Comparison of ENCODE assay signal across 20 cellular contexts in genomic region chr19:3033595-3034193, GRCh38. TPM values are rescaled to one million over a fixed set of nuclear protein-coding genes. Genes with fewer than 3 reads are reported as not detected.
A peak's percentile ranks its signal among the peaks of the same experiment; 100 is the strongest.
DNase-seq lines count a peak whose midpoint lies in the region; ATAC-seq and TF ChIP-seq lines count a peak whose summit lies in the region.
"Had no signal": no experiment of that assay in that cellular context is flagged by ENCODE, and none has a peak within 500 bp of the region (broad histone marks: within the 10 kb centered on the region; RNA-seq: fewer than 3 reads in every experiment).

No MANE protein-coding gene starts in this region.

- H2BK15ac ChIP-seq in mesenchymal stem cell (ENCODE audit: low read depth, poor library complexity, severe bottlenecking): no peak overlapping the region

- H3K14ac ChIP-seq in mesenchymal stem cell (ENCODE audit: low read length in 2 of 2): peak overlapping the region in 1 of 2 experiments; percentile 15

- POLR2A ChIA-PET in WTC11 (lab: Charles Lee): interaction anchor here (0.8 to 1.3 kb wide), 2 partner anchors 9 to 11 kb away, joined by 3 to 9 read pairs; no protein-coding TSS in a partner anchor
- POLR2A ChIA-PET in GM10248 (lab: Yijun Ruan, JAX): no interaction called here

- no peak overlapping the region for H2AK5ac ChIP-seq in mesenchymal stem cell (ENCODE audit: low read length, severe bottlenecking)

- H3K27me3 ChIP-seq in mesenchymal stem cell (ENCODE audit: control insufficient read depth in 1 of 2, insufficient read depth in 1 of 2, low read length in 2 of 2): peaks cover 34 to 40% of the 10 kb centered on the region in 2 experiments
- H3K27me3 ChIP-seq: gastrocnemius medialis, upper lobe of right lung had no signal

- no peaks in the 10 kb centered on the region for H3K9me3 ChIP-seq in mesenchymal stem cell (ENCODE audit: control insufficient read depth, low read length)
- H3K9me3 ChIP-seq: gastrocnemius medialis, upper lobe of right lung had no signal

- no peak overlapping the region for H3K4me2 ChIP-seq in mesenchymal stem cell (ENCODE audit: low read length, poor library complexity, severe bottlenecking)

- no peaks in the 10 kb centered on the region for H3K36me3 Mint-ChIP-seq in activated CD4-positive, alpha-beta T cell treated with anti-CD3 and anti-CD28 coated beads, Interleukin-2, amount 10 ng/mL, durations not matched to agents 24 days and 14 days (ENCODE audit: low read depth)
- H3K36me3 Mint-ChIP-seq in WTC11 (no peaks in the 10 kb centered on the region), progenitor cell of endocrine pancreas (ENCODE audit: insufficient read depth) (no peaks in the 10 kb centered on the region), endothelial cell (ENCODE audit: low read depth, unreplicated experiment) (no peaks in the 10 kb centered on the region)

- DNase-seq in activated CD4-positive, alpha-beta T cell treated with anti-CD3 and anti-CD28 coated beads, Interleukin-2, amount 10 ng/mL, durations not matched to agents 24 days and 14 days: no peak
- DNase-seq in activated CD4-positive, alpha-beta T cell treated with anti-CD3 and anti-CD28 coated beads for 4 hours: no peak
- DNase-seq in WTC11 (ENCODE audit: low spot score) (no peak), mesenchymal stem cell (no peak), progenitor cell of endocrine pancreas (ENCODE audit: low spot score, unreplicated experiment) (no peak), DMS153 treated with DMSO at 0.1 percent for 48 hours (lab: John Stamatoyannopoulos, UW; ENCODE audit: unreplicated experiment) (no peak), GM10248 (ENCODE audit: extremely low spot score) (no peak), endothelial cell (ENCODE audit: low spot score) (no peak)
- DNase-seq: 8988T; activated CD8-positive, alpha-beta memory T cell treated with anti-CD3 and anti-CD28 coated beads, Interleukin-2, amount 50 U/mL, for 48 hours; activated gamma-delta T cell; cerebellar nuclear complex; gastrocnemius medialis; NCI-H2171 treated with DMSO at 0.1 percent for 48 hours; NCI-H748 treated with DMSO at 0.1 percent for 48 hours; SHP77 treated with DMSO at 0.1 percent for 48 hours; upper lobe of right lung had no signal

- peaks cover 43% of the 10 kb centered on the region for H3K27me3 Mint-ChIP-seq in activated CD4-positive, alpha-beta T cell treated with anti-CD3 and anti-CD28 coated beads, Interleukin-2, amount 10 ng/mL, durations not matched to agents 24 days and 14 days
- H3K27me3 Mint-ChIP-seq in WTC11 (ENCODE audit: low read depth) (peaks cover 67% of the 10 kb centered on the region), progenitor cell of endocrine pancreas (no peaks in the 10 kb centered on the region), endothelial cell (ENCODE audit: unreplicated experiment) (peaks cover 28% of the 10 kb centered on the region)

- no peak overlapping the region for H2BK5ac ChIP-seq in mesenchymal stem cell (ENCODE audit: low read depth, low read length, poor library complexity, severe bottlenecking)

- 69% methylated on average over 10 of the region's 10 CpGs for WGBS in mesenchymal stem cell

- no peaks in the 10 kb centered on the region for H3K9me3 Mint-ChIP-seq in activated CD4-positive, alpha-beta T cell treated with anti-CD3 and anti-CD28 coated beads, Interleukin-2, amount 10 ng/mL, durations not matched to agents 24 days and 14 days
- H3K9me3 Mint-ChIP-seq in WTC11 (no peaks in the 10 kb centered on the region), progenitor cell of endocrine pancreas (ENCODE audit: low read depth) (no peaks in the 10 kb centered on the region), endothelial cell (ENCODE audit: unreplicated experiment) (no peaks in the 10 kb centered on the region)
- H3K9me3 Mint-ChIP-seq: stimulated activated naive CD8-positive, alpha-beta T cell treated with anti-CD3 and anti-CD28 coated beads, Interleukin-15, Interleukin-2, amounts not matched to agents 100 ng/mL and 50 ng/mL, for 24 hours had no signal

- peak overlapping the region; percentile 64 for H2BK120ac ChIP-seq in mesenchymal stem cell (ENCODE audit: low read depth, low read length)

- intact Hi-C loops in activated CD4-positive, alpha-beta T cell treated with anti-CD3 and anti-CD28 coated beads, Interleukin-2, amount 10 ng/mL, durations not matched to agents 24 days and 14 days (cut with micrococcal nuclease): loop anchor here (2.0 kb wide), 1 partner anchor 83 kb away; no protein-coding TSS in a partner anchor

- peaks cover 18% of the 10 kb centered on the region for H3K4me1 Mint-ChIP-seq in activated CD4-positive, alpha-beta T cell treated with anti-CD3 and anti-CD28 coated beads, Interleukin-2, amount 10 ng/mL, durations not matched to agents 24 days and 14 days
- H3K4me1 Mint-ChIP-seq in WTC11 (peaks cover 21% of the 10 kb centered on the region), progenitor cell of endocrine pancreas (ENCODE audit: low read depth) (peaks cover 34% of the 10 kb centered on the region), endothelial cell (ENCODE audit: unreplicated experiment) (peaks cover 24% of the 10 kb centered on the region)

- H2AFZ ChIP-seq in mesenchymal stem cell (ENCODE audit: low read depth, low read length): no peak overlapping the region

- H3K4me3 ChIP-seq in mesenchymal stem cell (ENCODE audit: insufficient read depth in 1 of 2, low read depth in 1 of 2, low read length in 2 of 2): no peak overlapping the region
- H3K4me3 ChIP-seq: gastrocnemius medialis, upper lobe of right lung had no signal

- H3K9ac ChIP-seq in mesenchymal stem cell (ENCODE audit: low read length): no peak overlapping the region

- no peak overlapping the region for H3K27ac ChIP-seq in mesenchymal stem cell (ENCODE audit: low read length, poor library complexity, severe bottlenecking)
- H3K27ac ChIP-seq: gastrocnemius medialis, upper lobe of right lung had no signal

- peaks cover 24% of the 10 kb centered on the region for H3K4me1 ChIP-seq in mesenchymal stem cell (ENCODE audit: control insufficient read depth, insufficient read depth, low read depth, low read length)

- H3K4me3 Mint-ChIP-seq in activated CD4-positive, alpha-beta T cell treated with anti-CD3 and anti-CD28 coated beads, Interleukin-2, amount 10 ng/mL, durations not matched to agents 24 days and 14 days: peak overlapping the region; percentile 86
- no peak overlapping the region for H3K4me3 Mint-ChIP-seq in WTC11
- peak overlapping the region; percentile 83 for H3K4me3 Mint-ChIP-seq in progenitor cell of endocrine pancreas (ENCODE audit: low read depth)
- H3K4me3 Mint-ChIP-seq in endothelial cell (ENCODE audit: unreplicated experiment): no peak overlapping the region

- CTCF ChIA-PET in WTC11 (lab: Charles Lee) (interaction anchor here (3.3 kb wide), 1 partner anchor 93 kb away, joined by 21 read pairs; no protein-coding TSS in a partner anchor), GM10248 (lab: Yijun Ruan, JAX) (no interaction called here)

- no peak for ATAC-seq in WTC11
- ATAC-seq: esophagus mucosa, gastrocnemius medialis, K562, upper lobe of right lung had no signal

- H2BK12ac ChIP-seq in mesenchymal stem cell (ENCODE audit: low read length in 2 of 2): peak overlapping the region in 1 of 2 experiments; percentile 70

- H3K4ac ChIP-seq in mesenchymal stem cell (ENCODE audit: low read depth in 1 of 2, low read length in 2 of 2): no peak overlapping the region

- H3K36me3 ChIP-seq in mesenchymal stem cell (ENCODE audit: control insufficient read depth in 1 of 2, insufficient read depth in 2 of 2, low read depth in 1 of 2, low read length in 2 of 2): no peaks in the 10 kb centered on the region
- H3K36me3 ChIP-seq: gastrocnemius medialis, upper lobe of right lung had no signal

- TF ChIP-seq CTCF in WTC11 (IDR thresholded peaks at IDR 0.05) (no peak), progenitor cell of endocrine pancreas (IDR thresholded peaks at IDR 0.05; ENCODE audit: unreplicated experiment) (no peak), GM10248 (IDR thresholded peaks at IDR 0.05; ENCODE audit: control extremely low read depth, extremely low read depth, low read depth, missing control alignments) (no peak), endothelial cell (IDR thresholded peaks at IDR 0.05; ENCODE audit: unreplicated experiment) (no peak)

- no peaks in the 10 kb centered on the region for H3K79me1 ChIP-seq in mesenchymal stem cell (replicated peaks; ENCODE audit: low read length, poor library complexity, severe bottlenecking)

- H3K23ac ChIP-seq in mesenchymal stem cell (ENCODE audit: low read length in 2 of 2): no peak overlapping the region

- peak overlapping the region; percentile 23 for H3K27ac Mint-ChIP-seq in activated CD4-positive, alpha-beta T cell treated with anti-CD3 and anti-CD28 coated beads, Interleukin-2, amount 10 ng/mL, durations not matched to agents 24 days and 14 days
- H3K27ac Mint-ChIP-seq in WTC11: no peak overlapping the region
- H3K27ac Mint-ChIP-seq in progenitor cell of endocrine pancreas: peak overlapping the region; percentile 78
- no peak overlapping the region for H3K27ac Mint-ChIP-seq in endothelial cell (ENCODE audit: unreplicated experiment)
- H3K27ac Mint-ChIP-seq: stimulated activated naive CD8-positive, alpha-beta T cell treated with anti-CD3 and anti-CD28 coated beads, Interleukin-15, Interleukin-2, amounts not matched to agents 100 ng/mL and 50 ng/mL, for 24 hours had no signal

- H4K8ac ChIP-seq in mesenchymal stem cell (ENCODE audit: low read length): no peak overlapping the region

- no peak overlapping the region for H4K91ac ChIP-seq in mesenchymal stem cell (ENCODE audit: low read length)

- no peak overlapping the region for H3K18ac ChIP-seq in mesenchymal stem cell (ENCODE audit: low read depth in 1 of 2, low read length in 2 of 2)

RNA-seq across cellular contexts. Expression of gene TLE2, which starts 4.6 kb away (rescaled TPM):
- total RNA-seq in activated CD4-positive, alpha-beta T cell treated with anti-CD3 and anti-CD28 coated beads, Interleukin-2, amount 10 ng/mL, durations not matched to agents 24 days and 14 days: 1.4 and 2.3 TPM in 2 replicates
- total RNA-seq in WTC11 (2021): 13.1 to 20.0 TPM (median 15.8 TPM) in 3 replicates
- 9.5 TPM for polyA plus RNA-seq in mesenchymal stem cell (2013, experiment 1 of 2)
- polyA plus RNA-seq in mesenchymal stem cell (2013, experiment 2 of 2): 8.7 TPM
- total RNA-seq in progenitor cell of endocrine pancreas: 147 and 160 TPM in 2 replicates
- total RNA-seq in endothelial cell (ENCODE audit: unreplicated experiment): 5.7 TPM

RNA-seq across cellular contexts. Expression of gene TLE5, which starts 28.6 kb away (rescaled TPM):
- total RNA-seq in activated CD4-positive, alpha-beta T cell treated with anti-CD3 and anti-CD28 coated beads, Interleukin-2, amount 10 ng/mL, durations not matched to agents 24 days and 14 days: 380 and 392 TPM in 2 replicates
- total RNA-seq in WTC11 (2021) (233 to 249 TPM (median 246 TPM) in 3 replicates), progenitor cell of endocrine pancreas (469 and 507 TPM in 2 replicates), endothelial cell (ENCODE audit: unreplicated experiment) (343 TPM)
- 329 TPM for polyA plus RNA-seq in mesenchymal stem cell (2013, experiment 1 of 2)
- 321 TPM for polyA plus RNA-seq in mesenchymal stem cell (2013, experiment 2 of 2)

RNA-seq across cellular contexts. Expression of gene TLE6, which starts 56.3 kb away (rescaled TPM):
- 1.1 and 1.3 TPM in 2 replicates for total RNA-seq in activated CD4-positive, alpha-beta T cell treated with anti-CD3 and anti-CD28 coated beads, Interleukin-2, amount 10 ng/mL, durations not matched to agents 24 days and 14 days
- total RNA-seq in WTC11 (2021) (2.5 to 3.3 TPM (median 3.1 TPM) in 3 replicates), progenitor cell of endocrine pancreas (18.4 and 21.0 TPM in 2 replicates), endothelial cell (ENCODE audit: unreplicated experiment) (0.59 TPM)
- polyA plus RNA-seq in mesenchymal stem cell (2013, experiment 1 of 2): 2.3 TPM
- polyA plus RNA-seq in mesenchymal stem cell (2013, experiment 2 of 2): 1.6 TPM

Comparison
In these comparisons a context has a peak if more than half of its experiments do, and no peak if none do; other contexts are left out.
1. H3K27ac Mint-ChIP-seq: peak in activated CD4-positive, alpha-beta T cell treated with anti-CD3 and anti-CD28 coated beads, Interleukin-2, amount 10 ng/mL, durations not matched to agents 24 days and 14 days (single experiment) and progenitor cell of endocrine pancreas (single experiment); none in WTC11 (single experiment) and endothelial cell (single experiment).
2. H3K4me3 Mint-ChIP-seq: peak in activated CD4-positive, alpha-beta T cell treated with anti-CD3 and anti-CD28 coated beads, Interleukin-2, amount 10 ng/mL, durations not matched to agents 24 days and 14 days (single experiment) and progenitor cell of endocrine pancreas (single experiment); none in WTC11 (single experiment) and endothelial cell (single experiment).